ENCODE assay signal across 2 cellular contexts in the genomic region with DNA sequence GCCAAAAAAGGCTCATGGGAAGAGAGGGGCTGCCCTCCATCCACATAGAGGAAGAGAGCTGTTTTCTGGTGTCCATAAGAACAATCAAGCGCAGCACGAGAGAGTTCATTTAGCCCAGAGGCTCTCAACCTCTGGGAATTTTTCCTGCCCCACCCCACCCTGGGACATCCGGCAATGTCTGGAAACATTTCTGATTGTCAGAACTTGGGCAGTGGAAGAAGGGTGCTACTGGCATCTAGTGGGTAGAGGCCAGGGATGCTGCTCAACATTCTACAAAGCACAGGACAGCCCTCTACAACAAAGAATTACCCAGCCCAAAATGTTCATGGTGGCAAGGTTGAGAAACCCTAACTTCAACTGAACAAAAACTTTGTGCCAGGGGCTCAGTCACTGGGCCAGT.
TF ChIP-seq lines count a peak whose summit lies in the region.

No MANE protein-coding gene starts in this region.

TF ChIP-seq in SK-N-SH, 30 proteins besides CTCF, POLR2A, EP300 and RAD21 (continued from another document):
- TF ChIP-seq, protein P1, sequence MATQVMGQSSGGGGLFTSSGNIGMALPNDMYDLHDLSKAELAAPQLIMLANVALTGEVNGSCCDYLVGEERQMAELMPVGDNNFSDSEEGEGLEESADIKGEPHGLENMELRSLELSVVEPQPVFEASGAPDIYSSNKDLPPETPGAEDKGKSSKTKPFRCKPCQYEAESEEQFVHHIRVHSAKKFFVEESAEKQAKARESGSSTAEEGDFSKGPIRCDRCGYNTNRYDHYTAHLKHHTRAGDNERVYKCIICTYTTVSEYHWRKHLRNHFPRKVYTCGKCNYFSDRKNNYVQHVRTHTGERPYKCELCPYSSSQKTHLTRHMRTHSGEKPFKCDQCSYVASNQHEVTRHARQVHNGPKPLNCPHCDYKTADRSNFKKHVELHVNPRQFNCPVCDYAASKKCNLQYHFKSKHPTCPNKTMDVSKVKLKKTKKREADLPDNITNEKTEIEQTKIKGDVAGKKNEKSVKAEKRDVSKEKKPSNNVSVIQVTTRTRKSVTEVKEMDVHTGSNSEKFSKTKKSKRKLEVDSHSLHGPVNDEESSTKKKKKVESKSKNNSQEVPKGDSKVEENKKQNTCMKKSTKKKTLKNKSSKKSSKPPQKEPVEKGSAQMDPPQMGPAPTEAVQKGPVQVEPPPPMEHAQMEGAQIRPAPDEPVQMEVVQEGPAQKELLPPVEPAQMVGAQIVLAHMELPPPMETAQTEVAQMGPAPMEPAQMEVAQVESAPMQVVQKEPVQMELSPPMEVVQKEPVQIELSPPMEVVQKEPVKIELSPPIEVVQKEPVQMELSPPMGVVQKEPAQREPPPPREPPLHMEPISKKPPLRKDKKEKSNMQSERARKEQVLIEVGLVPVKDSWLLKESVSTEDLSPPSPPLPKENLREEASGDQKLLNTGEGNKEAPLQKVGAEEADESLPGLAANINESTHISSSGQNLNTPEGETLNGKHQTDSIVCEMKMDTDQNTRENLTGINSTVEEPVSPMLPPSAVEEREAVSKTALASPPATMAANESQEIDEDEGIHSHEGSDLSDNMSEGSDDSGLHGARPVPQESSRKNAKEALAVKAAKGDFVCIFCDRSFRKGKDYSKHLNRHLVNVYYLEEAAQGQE (IDR thresholded peaks at IDR 0.05; ENCODE audit: low read depth, low read length): no peak
- TF ChIP-seq, protein P2, sequence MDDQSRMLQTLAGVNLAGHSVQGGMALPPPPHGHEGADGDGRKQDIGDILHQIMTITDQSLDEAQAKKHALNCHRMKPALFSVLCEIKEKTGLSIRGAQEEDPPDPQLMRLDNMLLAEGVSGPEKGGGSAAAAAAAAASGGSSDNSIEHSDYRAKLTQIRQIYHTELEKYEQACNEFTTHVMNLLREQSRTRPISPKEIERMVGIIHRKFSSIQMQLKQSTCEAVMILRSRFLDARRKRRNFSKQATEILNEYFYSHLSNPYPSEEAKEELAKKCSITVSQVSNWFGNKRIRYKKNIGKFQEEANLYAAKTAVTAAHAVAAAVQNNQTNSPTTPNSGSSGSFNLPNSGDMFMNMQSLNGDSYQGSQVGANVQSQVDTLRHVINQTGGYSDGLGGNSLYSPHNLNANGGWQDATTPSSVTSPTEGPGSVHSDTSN (IDR thresholded peaks at IDR 0.05): no peak
- TF ChIP-seq TCF12 (IDR thresholded peaks at IDR 0.05) (no peak), GATA2 (CRISPR knock-in tag; IDR thresholded peaks at IDR 0.05) (no peak), SIN3A (IDR thresholded peaks at IDR 0.05; ENCODE audit: borderline replicate concordance, low read depth, low read length) (no peak), FOSL2 (IDR thresholded peaks at IDR 0.05; ENCODE audit: borderline replicate concordance, low read depth) (no peak), TEAD4 (IDR thresholded peaks at IDR 0.05; ENCODE audit: borderline replicate concordance, insufficient read depth) (no peak), ELF1 (IDR thresholded peaks at IDR 0.05) (no peak)
- TF ChIP-seq, protein P3, sequence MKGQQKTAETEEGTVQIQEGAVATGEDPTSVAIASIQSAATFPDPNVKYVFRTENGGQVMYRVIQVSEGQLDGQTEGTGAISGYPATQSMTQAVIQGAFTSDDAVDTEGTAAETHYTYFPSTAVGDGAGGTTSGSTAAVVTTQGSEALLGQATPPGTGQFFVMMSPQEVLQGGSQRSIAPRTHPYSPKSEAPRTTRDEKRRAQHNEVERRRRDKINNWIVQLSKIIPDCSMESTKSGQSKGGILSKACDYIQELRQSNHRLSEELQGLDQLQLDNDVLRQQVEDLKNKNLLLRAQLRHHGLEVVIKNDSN (IDR thresholded peaks at IDR 0.05; ENCODE audit: borderline replicate concordance, low read depth): no peak
- TF ChIP-seq, protein P4, sequence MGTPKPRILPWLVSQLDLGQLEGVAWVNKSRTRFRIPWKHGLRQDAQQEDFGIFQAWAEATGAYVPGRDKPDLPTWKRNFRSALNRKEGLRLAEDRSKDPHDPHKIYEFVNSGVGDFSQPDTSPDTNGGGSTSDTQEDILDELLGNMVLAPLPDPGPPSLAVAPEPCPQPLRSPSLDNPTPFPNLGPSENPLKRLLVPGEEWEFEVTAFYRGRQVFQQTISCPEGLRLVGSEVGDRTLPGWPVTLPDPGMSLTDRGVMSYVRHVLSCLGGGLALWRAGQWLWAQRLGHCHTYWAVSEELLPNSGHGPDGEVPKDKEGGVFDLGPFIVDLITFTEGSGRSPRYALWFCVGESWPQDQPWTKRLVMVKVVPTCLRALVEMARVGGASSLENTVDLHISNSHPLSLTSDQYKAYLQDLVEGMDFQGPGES (IDR thresholded peaks at IDR 0.05; ENCODE audit: low read depth, low read length): no peak

TF ChIP-seq in SK-N-SH treated with all-trans-retinoic acid at 6 μM for 48 hours, 23 proteins besides CTCF, POLR2A, EP300 and RAD21 (continued from another document):
- TF ChIP-seq, protein P5, sequence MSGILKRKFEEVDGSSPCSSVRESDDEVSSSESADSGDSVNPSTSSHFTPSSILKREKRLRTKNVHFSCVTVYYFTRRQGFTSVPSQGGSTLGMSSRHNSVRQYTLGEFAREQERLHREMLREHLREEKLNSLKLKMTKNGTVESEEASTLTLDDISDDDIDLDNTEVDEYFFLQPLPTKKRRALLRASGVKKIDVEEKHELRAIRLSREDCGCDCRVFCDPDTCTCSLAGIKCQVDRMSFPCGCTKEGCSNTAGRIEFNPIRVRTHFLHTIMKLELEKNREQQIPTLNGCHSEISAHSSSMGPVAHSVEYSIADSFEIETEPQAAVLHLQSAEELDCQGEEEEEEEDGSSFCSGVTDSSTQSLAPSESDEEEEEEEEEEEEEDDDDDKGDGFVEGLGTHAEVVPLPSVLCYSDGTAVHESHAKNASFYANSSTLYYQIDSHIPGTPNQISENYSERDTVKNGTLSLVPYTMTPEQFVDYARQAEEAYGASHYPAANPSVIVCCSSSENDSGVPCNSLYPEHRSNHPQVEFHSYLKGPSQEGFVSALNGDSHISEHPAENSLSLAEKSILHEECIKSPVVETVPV (CRISPR knock-in tag; IDR thresholded peaks at IDR 0.05): no peak
- TF ChIP-seq ARNTL (CRISPR knock-in tag; IDR thresholded peaks at IDR 0.05; ENCODE audit: borderline replicate concordance, low read depth) (no peak), ZNF565 (CRISPR knock-in tag; conservative IDR thresholded peaks at IDR 0.05; ENCODE audit: low read depth) (no peak), TOX (CRISPR knock-in tag; IDR thresholded peaks at IDR 0.05; ENCODE audit: borderline replicate concordance) (no peak), BACH2 (CRISPR knock-in tag; IDR thresholded peaks at IDR 0.05; ENCODE audit: borderline replicate concordance) (no peak), TCF4 (CRISPR knock-in tag; IDR thresholded peaks at IDR 0.05; ENCODE audit: borderline replicate concordance) (no peak)
- TF ChIP-seq, protein P6, sequence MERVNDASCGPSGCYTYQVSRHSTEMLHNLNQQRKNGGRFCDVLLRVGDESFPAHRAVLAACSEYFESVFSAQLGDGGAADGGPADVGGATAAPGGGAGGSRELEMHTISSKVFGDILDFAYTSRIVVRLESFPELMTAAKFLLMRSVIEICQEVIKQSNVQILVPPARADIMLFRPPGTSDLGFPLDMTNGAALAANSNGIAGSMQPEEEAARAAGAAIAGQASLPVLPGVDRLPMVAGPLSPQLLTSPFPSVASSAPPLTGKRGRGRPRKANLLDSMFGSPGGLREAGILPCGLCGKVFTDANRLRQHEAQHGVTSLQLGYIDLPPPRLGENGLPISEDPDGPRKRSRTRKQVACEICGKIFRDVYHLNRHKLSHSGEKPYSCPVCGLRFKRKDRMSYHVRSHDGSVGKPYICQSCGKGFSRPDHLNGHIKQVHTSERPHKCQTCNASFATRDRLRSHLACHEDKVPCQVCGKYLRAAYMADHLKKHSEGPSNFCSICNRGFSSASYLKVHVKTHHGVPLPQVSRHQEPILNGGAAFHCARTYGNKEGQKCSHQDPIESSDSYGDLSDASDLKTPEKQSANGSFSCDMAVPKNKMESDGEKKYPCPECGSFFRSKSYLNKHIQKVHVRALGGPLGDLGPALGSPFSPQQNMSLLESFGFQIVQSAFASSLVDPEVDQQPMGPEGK (CRISPR knock-in tag; IDR thresholded peaks at IDR 0.05; ENCODE audit: borderline replicate concordance): no peak
